10 cellular contexts compared by ENCODE assay signal in genomic region chr7:149865437-149865836, GRCh38. TPM values are rescaled to one million over a fixed set of nuclear protein-coding genes. Genes with fewer than 3 reads are reported as not detected.
DNase-seq lines count a peak whose midpoint lies in the region; ATAC-seq lines count a peak whose summit lies in the region.
"Had no signal": no experiment of that assay in that cellular context is flagged by ENCODE, and none has a peak within 500 bp of the region (broad histone marks: within the 10 kb centered on the region; RNA-seq: fewer than 3 reads in every experiment).

No MANE protein-coding gene starts in this region.

- H3K4me1 Mint-ChIP-seq in T-cell, result peaks cover 82 to 93% (median 92%) of the 10 kb centered on the region in 3 donors
- H3K4me1 Mint-ChIP-seq in activated naive CD4-positive, alpha-beta T cell treated with anti-CD3 and anti-CD28 coated beads, Interleukin-2, amount 10 ng/mL, durations not matched to agents 7 days and 5 days, result peaks cover 85% of the 10 kb centered on the region

- peak; percentile 79 to 82 (median 80) for ATAC-seq in T-cell (replicated peaks in 1 of 4)
- no peak for ATAC-seq in GM21528 (IDR thresholded peaks at IDR 0.05; ENCODE audit: low FRiP score, unreplicated experiment)

- no peaks in the 10 kb centered on the region for H3K9me3 Mint-ChIP-seq in T-cell
- no peaks in the 10 kb centered on the region for H3K9me3 Mint-ChIP-seq in activated naive CD4-positive, alpha-beta T cell treated with anti-CD3 and anti-CD28 coated beads, Interleukin-2, amount 10 ng/mL, durations not matched to agents 7 days and 5 days

- peak; percentile 50 for DNase-seq in GM19238 (ENCODE audit: insufficient read length, low spot score)
- peak; percentile 48 to 80 (median 66) for DNase-seq in T-cell
- peak; percentile 84 for DNase-seq in activated naive CD4-positive, alpha-beta T cell treated with anti-CD3 and anti-CD28 coated beads, Interleukin-2, amount 10 ng/mL, durations not matched to agents 7 days and 5 days
- DNase-seq in stimulated activated CD4-positive, alpha-beta T cell treated with anti-CD3 and anti-CD28 coated beads, Interleukin-2, amount 100 ng/mL, for 48 hours, result peak; percentile 36 to 50
- no peak for DNase-seq in kidney glomerular epithelial cell (lab: John Stamatoyannopoulos, UW)
- no peak for DNase-seq in HUDEP-2 (lab: John Stamatoyannopoulos, UW; ENCODE audit: unreplicated experiment in 76 of 76)
- DNase-seq in NCI-H187 (lab: John Stamatoyannopoulos, UW), result no peak
- DNase-seq: mammary epithelial cell, NCI-H2081 had no signal

- CTCF ChIA-PET in T-cell (lab: Charles Lee), result interaction anchor here (1.0 to 1.5 kb wide), 3 partner anchors 11 to 26 kb away, joined by 4 to 7 read pairs (median 5); no protein-coding TSS in a partner anchor
- CTCF ChIA-PET in activated naive CD4-positive, alpha-beta T cell treated with anti-CD3 and anti-CD28 coated beads, Interleukin-2, amount 10 ng/mL, durations not matched to agents 7 days and 5 days (lab: Charles Lee), result interaction anchor here (1.0 to 1.2 kb wide), 2 partner anchors 27 to 58 kb away, joined by 3 read pairs; partner anchors contain the start of gene ZNF862

- peak overlapping the region; percentile 99 for H3K27ac Mint-ChIP-seq in T-cell
- H3K27ac Mint-ChIP-seq in activated naive CD4-positive, alpha-beta T cell treated with anti-CD3 and anti-CD28 coated beads, Interleukin-2, amount 10 ng/mL, durations not matched to agents 7 days and 5 days, result peak overlapping the region; percentile 98

- peak overlapping the region; percentile 55 to 86 (median 59) for H3K4me3 Mint-ChIP-seq in T-cell
- peak overlapping the region; percentile 53 for H3K4me3 Mint-ChIP-seq in activated naive CD4-positive, alpha-beta T cell treated with anti-CD3 and anti-CD28 coated beads, Interleukin-2, amount 10 ng/mL, durations not matched to agents 7 days and 5 days

- H3K27me3 Mint-ChIP-seq in T-cell, result no peaks in the 10 kb centered on the region
- H3K27me3 Mint-ChIP-seq in activated naive CD4-positive, alpha-beta T cell treated with anti-CD3 and anti-CD28 coated beads, Interleukin-2, amount 10 ng/mL, durations not matched to agents 7 days and 5 days, result no peaks in the 10 kb centered on the region

- H3K36me3 Mint-ChIP-seq in T-cell, result peaks cover 19% of the 10 kb centered on the region
- peaks cover 52% of the 10 kb centered on the region for H3K36me3 Mint-ChIP-seq in activated naive CD4-positive, alpha-beta T cell treated with anti-CD3 and anti-CD28 coated beads, Interleukin-2, amount 10 ng/mL, durations not matched to agents 7 days and 5 days

- POLR2A ChIA-PET in T-cell (lab: Charles Lee), result no interaction called here

RNA-seq across cellular contexts. Expression of gene ATP6V0E2, which starts 8.3 kb away (rescaled TPM):
- total RNA-seq in T-cell, result 10 to 100 TPM; 48.5 to 79.4 (median 63.9) TPM

RNA-seq across cellular contexts. Expression of gene ZNF862, which starts 27.3 kb away (rescaled TPM):
- total RNA-seq in T-cell, result 10 to 100 TPM; 49.3 to 72.0 (median 63.8) TPM

Comparison
In these comparisons a context has a peak if more than half of its experiments do, and no peak if none do; other contexts are left out.
1. DNase-seq: peak in GM19238 (single experiment), T-cell (34 of 34), activated naive CD4-positive, alpha-beta T cell treated with anti-CD3 and anti-CD28 coated beads, Interleukin-2, amount 10 ng/mL, durations not matched to agents 7 days and 5 days (single experiment) and stimulated activated CD4-positive, alpha-beta T cell treated with anti-CD3 and anti-CD28 coated beads, Interleukin-2, amount 100 ng/mL, for 48 hours (2 of 2); none in kidney glomerular epithelial cell (single experiment), HUDEP-2 (0 of 76) and NCI-H187 (0 of 2).